Comparison of ENCODE assay signal across 1 cellular context in genomic region chr5:171953860-171954701, GRCh38.
TF ChIP-seq lines count a peak whose summit lies in the region.

No MANE protein-coding gene starts in this region.

TF ChIP-seq in K562, 482 proteins besides CTCF, POLR2A, EP300 and RAD21 (continued from another document and continues in another):
- TF ChIP-seq RBM39 (optimal IDR thresholded peaks at IDR 0.05; ENCODE audit: low read depth, low read length) (no peak), MAFG (tag; conservative IDR thresholded peaks at IDR 0.05) (peak; percentile 53), HINFP (tag; conservative IDR thresholded peaks at IDR 0.05; ENCODE audit: low read depth) (peak; percentile 56; the same call in 1 of the 2 replicates), HMBOX1 (IDR thresholded peaks at IDR 0.05) (no peak), FOXO4 (CRISPR knock-in tag; IDR thresholded peaks at IDR 0.05) (no peak), ZNF143 (CRISPR knock-in tag; IDR thresholded peaks at IDR 0.05) (no peak), POLR2B (IDR thresholded peaks at IDR 0.05; ENCODE audit: low read depth, partially characterized antibody) (peak; percentile 56), ZBTB17 (CRISPR knock-in tag; IDR thresholded peaks at IDR 0.05) (peak; percentile 74; the same call in 1 of the 2 replicates), SMAD4 (CRISPR knock-in tag; conservative IDR thresholded peaks at IDR 0.05) (peak; percentile 89), TAF9B (IDR thresholded peaks at IDR 0.05; ENCODE audit: partially characterized antibody) (peak; percentile 94), ZNF140 (CRISPR knock-in tag; IDR thresholded peaks at IDR 0.05) (no peak), NONO (IDR thresholded peaks at IDR 0.05; ENCODE audit: low read depth in 2 of 2, low read length in 1 of 2) (no peak), DIDO1 (tag; IDR thresholded peaks at IDR 0.05; ENCODE audit: low read depth) (peak; percentile 49; the same call in 1 of the 2 replicates), IRF9 (tag; IDR thresholded peaks at IDR 0.05) (peak; percentile 81), ZSCAN32 (CRISPR knock-in tag; IDR thresholded peaks at IDR 0.05) (peak; percentile 89), PHF21A (IDR thresholded peaks at IDR 0.05; ENCODE audit: borderline replicate concordance, low read depth) (no peak), BRCA1 (IDR thresholded peaks at IDR 0.05) (no peak), BRCA1 (CRISPR knock-in tag; IDR thresholded peaks at IDR 0.05) (no peak), KDM4B (IDR thresholded peaks at IDR 0.05; ENCODE audit: borderline replicate concordance in 2 of 2, low read depth in 1 of 2) (no peak), MECOM (CRISPR knock-in tag; IDR thresholded peaks at IDR 0.05) (no peak), ZFP36 (IDR thresholded peaks at IDR 0.05; ENCODE audit: low read depth, low read length, partially characterized antibody) (no peak), KDM1A (IDR thresholded peaks at IDR 0.05) (peak in 1 of 2 experiments; percentile 47; a peak in 1 of 4 replicates), REST (CRISPR knock-in tag; IDR thresholded peaks at IDR 0.05; ENCODE audit: low read depth) (no peak), ZNF212 (CRISPR knock-in tag; IDR thresholded peaks at IDR 0.05) (no peak), NCOR1 (IDR thresholded peaks at IDR 0.05) (peak; percentile 76), ZFP1 (CRISPR knock-in tag; IDR thresholded peaks at IDR 0.05) (no peak), HDAC2 (IDR thresholded peaks at IDR 0.05) (peak; percentile 72), GATAD2B (IDR thresholded peaks at IDR 0.05; ENCODE audit: borderline replicate concordance) (no peak), MEF2D (tag; conservative IDR thresholded peaks at IDR 0.05; ENCODE audit: low read depth) (peak; percentile 39), GTF2B (IDR thresholded peaks at IDR 0.05; ENCODE audit: extremely low read depth, insufficient read length) (no peak), NR3C1 (CRISPR knock-in tag; IDR thresholded peaks at IDR 0.05) (no peak), FUS (optimal IDR thresholded peaks at IDR 0.05; ENCODE audit: low read depth, low read length) (no peak), VEZF1 (CRISPR knock-in tag; IDR thresholded peaks at IDR 0.05) (0 out of 2 replicates have a peak, but pooled peaks have one; percentile 44), NCOA6 (IDR thresholded peaks at IDR 0.05) (no peak), ETS1 (conservative IDR thresholded peaks at IDR 0.05; ENCODE audit: control insufficient read depth, low read depth, low read length) (no peak), RBM34 (IDR thresholded peaks at IDR 0.05; ENCODE audit: borderline replicate concordance, insufficient read depth, low read length) (no peak), RFX1 (IDR thresholded peaks at IDR 0.05) (peak; percentile 50), FOS (IDR thresholded peaks at IDR 0.05; ENCODE audit: extremely low read depth, insufficient read length) (no peak), HNRNPK (IDR thresholded peaks at IDR 0.05; ENCODE audit: low read depth, low read length, poor library complexity, severe bottlenecking) (no peak), ZNF124 (CRISPR knock-in tag; IDR thresholded peaks at IDR 0.05) (no peak), FOXA3 (CRISPR knock-in tag; conservative IDR thresholded peaks at IDR 0.05 in 1 of 2, IDR thresholded peaks at IDR 0.05 in 1 of 2) (no peak), HIVEP1 (CRISPR knock-in tag; IDR thresholded peaks at IDR 0.05) (peak; percentile 79; the same call in 1 of the 2 replicates), ARID4B (CRISPR knock-in tag; IDR thresholded peaks at IDR 0.05) (no peak), HEY1 (CRISPR knock-in tag; IDR thresholded peaks at IDR 0.05; ENCODE audit: borderline replicate concordance) (no peak), PHB2 (IDR thresholded peaks at IDR 0.05; ENCODE audit: low read depth) (no peak), ZNF12 (CRISPR knock-in tag; IDR thresholded peaks at IDR 0.05) (no peak), ESRRA (IDR thresholded peaks at IDR 0.05; ENCODE audit: borderline replicate concordance, low read depth) (no peak), USF1 (CRISPR knock-in tag; IDR thresholded peaks at IDR 0.05) (peak; percentile 81), ETV5 (CRISPR knock-in tag; IDR thresholded peaks at IDR 0.05; ENCODE audit: low read depth) (no peak), SNAPC5 (CRISPR knock-in tag; IDR thresholded peaks at IDR 0.05) (no peak), ASH1L (IDR thresholded peaks at IDR 0.05; ENCODE audit: borderline replicate concordance, low read depth, partially characterized antibody) (no peak), XRCC4 (IDR thresholded peaks at IDR 0.05; ENCODE audit: extremely low read depth, insufficient read depth, insufficient read length) (no peak)
